Comparison of ENCODE assay signal across 31 cellular contexts in genomic region chr12:24081581-24081980, GRCh38.
"Had no signal": no experiment of that assay in that cellular context is flagged by ENCODE, and none has a peak within 500 bp of the region (broad histone marks: within the 10 kb centered on the region; RNA-seq: fewer than 3 reads in every experiment).

No MANE protein-coding gene starts in this region.

- H3K9me3 ChIP-seq: ascending aorta, breast epithelium, psoas muscle, spleen, suprapubic skin, tibial artery had no signal

- DNase-seq: activated CD4-positive, alpha-beta T cell treated with anti-CD3 and anti-CD28 coated beads for 4 hours; activated CD4-positive, alpha-beta T cell treated with anti-CD3 and anti-CD28 coated beads, Interleukin-2, amount 50 U/mL, for 48 hours; activated CD4-positive, CD25-positive, alpha-beta regulatory T cell; activated CD8-positive, alpha-beta memory T cell treated with anti-CD3 and anti-CD28 coated beads, Interleukin-2, amount 50 U/mL, for 4 hours; activated gamma-delta T cell; activated naive CD4-positive, alpha-beta T cell treated with anti-CD3 and anti-CD28 coated beads, Interleukin-2, amount 10 ng/mL, durations not matched to agents 7 days and 5 days; activated naive CD8-positive, alpha-beta T cell treated with anti-CD3 and anti-CD28 coated beads, Interleukin-2, amount 10 ng/mL, durations not matched to agents 7 days and 5 days; activated T-cell treated with anti-CD3 and anti-CD28 coated beads, Interleukin-2, amount 50 U/mL, for 1 hour; central memory CD4-positive, alpha-beta T cell; dermis blood vessel endothelial cell; effector memory CD4-positive, alpha-beta T cell; erythroblast; hippocampal formation; immature natural killer cell; kidney; left colon; mammary epithelial cell; naive B cell; nephron progenitor cell; occipital lobe; psoas muscle; right cardiac atrium; spleen; stimulated activated naive CD4-positive, alpha-beta T cell; tibial artery had no signal

- H3K4me3 Mint-ChIP-seq: activated naive CD4-positive, alpha-beta T cell treated with anti-CD3 and anti-CD28 coated beads, Interleukin-2, amount 10 ng/mL, durations not matched to agents 7 days and 5 days; activated naive CD8-positive, alpha-beta T cell treated with anti-CD3 and anti-CD28 coated beads, Interleukin-2, amount 10 ng/mL, durations not matched to agents 7 days and 5 days; activated T-helper 1 cell treated with anti-CD3 and anti-CD28 coated beads, Interleukin-12 subunit alpha, Interleukin-12 subunit beta, Interleukin-2, Interleukin-4 antibody, amounts not matched to agents 30 ng/mL and 10 ng/mL and 1 ng/mL, durations not matched to agents 14 hours and 24 hours and 36 hours; immature natural killer cell; mesothelial cell of epicardium; naive B cell; nephron progenitor cell had no signal

- ATAC-seq: left colon, psoas muscle, right cardiac atrium had no signal

- H3K9me3 Mint-ChIP-seq: activated naive CD4-positive, alpha-beta T cell treated with anti-CD3 and anti-CD28 coated beads, Interleukin-2, amount 10 ng/mL, durations not matched to agents 7 days and 5 days; activated naive CD8-positive, alpha-beta T cell treated with anti-CD3 and anti-CD28 coated beads, Interleukin-2, amount 10 ng/mL, durations not matched to agents 7 days and 5 days; activated T-helper 1 cell treated with anti-CD3 and anti-CD28 coated beads, Interleukin-12 subunit alpha, Interleukin-12 subunit beta, Interleukin-2, Interleukin-4 antibody, amounts not matched to agents 30 ng/mL and 10 ng/mL and 1 ng/mL, durations not matched to agents 14 hours and 24 hours and 36 hours; mesothelial cell of epicardium; nephron progenitor cell had no signal

- H3K4me1 Mint-ChIP-seq: activated naive CD4-positive, alpha-beta T cell treated with anti-CD3 and anti-CD28 coated beads, Interleukin-2, amount 10 ng/mL, durations not matched to agents 7 days and 5 days; activated naive CD8-positive, alpha-beta T cell treated with anti-CD3 and anti-CD28 coated beads, Interleukin-2, amount 10 ng/mL, durations not matched to agents 7 days and 5 days; immature natural killer cell had no signal

- H3K79me2 ChIP-seq: parathyroid adenoma had no signal

- H3K27me3 Mint-ChIP-seq: activated naive CD4-positive, alpha-beta T cell treated with anti-CD3 and anti-CD28 coated beads, Interleukin-2, amount 10 ng/mL, durations not matched to agents 7 days and 5 days; activated naive CD8-positive, alpha-beta T cell treated with anti-CD3 and anti-CD28 coated beads, Interleukin-2, amount 10 ng/mL, durations not matched to agents 7 days and 5 days had no signal

- H3K36me3 Mint-ChIP-seq: activated naive CD4-positive, alpha-beta T cell treated with anti-CD3 and anti-CD28 coated beads, Interleukin-2, amount 10 ng/mL, durations not matched to agents 7 days and 5 days; activated naive CD8-positive, alpha-beta T cell treated with anti-CD3 and anti-CD28 coated beads, Interleukin-2, amount 10 ng/mL, durations not matched to agents 7 days and 5 days; immature natural killer cell; mesothelial cell of epicardium; naive B cell had no signal

- H3K36me3 ChIP-seq: ascending aorta, breast epithelium, spleen, suprapubic skin, tibial artery had no signal

- FAIRE-seq: kidney had no signal

- H3K9ac ChIP-seq: parathyroid adenoma had no signal

- H3K27ac Mint-ChIP-seq: activated naive CD4-positive, alpha-beta T cell treated with anti-CD3 and anti-CD28 coated beads, Interleukin-2, amount 10 ng/mL, durations not matched to agents 7 days and 5 days; activated naive CD8-positive, alpha-beta T cell treated with anti-CD3 and anti-CD28 coated beads, Interleukin-2, amount 10 ng/mL, durations not matched to agents 7 days and 5 days; activated T-helper 1 cell treated with anti-CD3 and anti-CD28 coated beads, Interleukin-12 subunit alpha, Interleukin-12 subunit beta, Interleukin-2, Interleukin-4 antibody, amounts not matched to agents 30 ng/mL and 10 ng/mL and 1 ng/mL, durations not matched to agents 14 hours and 24 hours and 36 hours; immature natural killer cell; mesothelial cell of epicardium; naive B cell had no signal

- H3K27me3 ChIP-seq: ascending aorta, breast epithelium, spleen, suprapubic skin, tibial artery had no signal

- H3K4me3 ChIP-seq: ascending aorta, breast epithelium, psoas muscle, spleen, suprapubic skin, tibial artery had no signal

- H3K4me1 ChIP-seq: ascending aorta, breast epithelium, parathyroid adenoma, psoas muscle, spleen, suprapubic skin had no signal

- H3K27ac ChIP-seq: ascending aorta, breast epithelium, parathyroid adenoma, psoas muscle, spleen, suprapubic skin, tibial artery had no signal

- H2AFZ ChIP-seq: parathyroid adenoma had no signal
